ENCODE assay signal across 17 cellular contexts in the genomic region with DNA sequence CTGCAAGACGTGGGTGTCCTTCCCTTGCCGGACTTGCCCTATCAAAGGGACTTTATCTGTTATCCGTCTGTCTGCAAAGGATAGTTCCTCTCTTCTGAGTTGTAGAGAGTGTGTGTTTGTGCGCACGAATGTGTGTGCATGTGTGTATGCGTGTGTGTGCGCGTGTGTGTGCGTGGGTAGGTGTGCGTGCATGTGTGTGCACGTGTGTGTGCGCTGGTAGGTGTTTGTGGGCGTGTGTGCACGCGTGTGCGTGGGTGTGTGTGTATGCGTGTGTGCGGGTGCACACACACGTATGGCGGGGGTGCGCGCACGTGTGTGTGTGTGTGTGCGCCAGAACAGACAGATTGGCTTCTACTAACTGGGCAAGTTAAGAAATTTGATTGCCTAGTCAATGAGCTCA. TPM values are rescaled to one million over a fixed set of nuclear protein-coding genes. Genes with fewer than 3 reads are reported as not detected.
A peak's percentile ranks its signal among the peaks of the same experiment; 100 is the strongest.
DNase-seq lines count a peak whose midpoint lies in the region; ATAC-seq, FAIRE-seq and TF ChIP-seq lines count a peak whose summit lies in the region.
"Had no signal": no experiment of that assay in that cellular context is flagged by ENCODE, and none has a peak within 500 bp of the region (broad histone marks: within the 10 kb centered on the region; RNA-seq: fewer than 3 reads in every experiment).

No MANE protein-coding gene starts in this region.

- no peak overlapping the region for H3K27ac ChIP-seq in GM12878 (ENCODE audit: control insufficient read depth, insufficient read depth)
- H3K27ac ChIP-seq: HL-60 had no signal

- no peaks in the 10 kb centered on the region for H3K36me3 ChIP-seq in GM12878 (ENCODE audit: control insufficient read depth in 2 of 2, insufficient read depth in 2 of 2, low read length in 1 of 2)
- H3K36me3 ChIP-seq: BE2C had no signal

- intact Hi-C loops in GM12878 (cut with micrococcal nuclease; ENCODE audit: unreplicated experiment) = no loop called here
- intact Hi-C loops in natural killer cell (cut with micrococcal nuclease) = no loop called here

- SMC1A ChIA-PET in GM12878 (lab: Charles Lee; ENCODE audit: uncharacterized antibody, unreplicated experiment) = interaction anchor here (1.1 to 29.7 kb wide), 6 partner anchors 8 to 87 kb away, joined by 3 to 1082 read pairs (median 122); partner anchors contain the start of genes BUB1B and SRP14

- no peak overlapping the region for H3K9ac ChIP-seq in GM12878 (ENCODE audit: control insufficient read depth, insufficient read depth, low read length)

- H3K4me1 Mint-ChIP-seq in stimulated activated naive CD8-positive, alpha-beta T cell treated with anti-CD3 and anti-CD28 coated beads, Interleukin-15, Interleukin-2, amounts not matched to agents 100 ng/mL and 50 ng/mL, for 24 hours (ENCODE audit: low read depth) = peaks cover 36% of the 10 kb centered on the region
- peaks cover 25% of the 10 kb centered on the region for H3K4me1 Mint-ChIP-seq in nephron
- peaks cover 14 to 21% of the 10 kb centered on the region in 2 donors for H3K4me1 Mint-ChIP-seq in natural killer cell

- ATAC-seq in stimulated activated naive CD8-positive, alpha-beta T cell treated with anti-CD3 and anti-CD28 coated beads, Interleukin-15, Interleukin-2, amounts not matched to agents 100 U/mL and 50 U/mL, for 24 hours = no peak
- ATAC-seq in GM12878 = no peak
- ATAC-seq in GM18498 (IDR thresholded peaks at IDR 0.05; ENCODE audit: unreplicated experiment) = no peak
- ATAC-seq in natural killer cell = no peak
- ATAC-seq: CD8-positive, alpha-beta T cell had no signal

- H3K4me2 ChIP-seq in GM12878 (ENCODE audit: control insufficient read depth, insufficient read depth) = no peak overlapping the region

- peaks cover 35% of the 10 kb centered on the region for H3K4me1 ChIP-seq in GM12878 (ENCODE audit: control insufficient read depth, insufficient read depth, low read length)

- TF ChIP-seq POLR2A in GM12878 (IDR thresholded peaks at IDR 0.05; ENCODE audit: low read depth, low read length) = no peak

- FAIRE-seq in GM12878 (lab: Jason Lieb, UNC) = no peak

- H3K79me2 ChIP-seq in GM12878 (ENCODE audit: control insufficient read depth, insufficient read depth, low read length) = peaks cover 7% of the 10 kb centered on the region

- peak overlapping the region; percentile 62 for H3K27ac Mint-ChIP-seq in stimulated activated naive CD8-positive, alpha-beta T cell treated with anti-CD3 and anti-CD28 coated beads, Interleukin-15, Interleukin-2, amounts not matched to agents 100 ng/mL and 50 ng/mL, for 24 hours
- H3K27ac Mint-ChIP-seq in nephron (peak overlapping the region; percentile 3 to 62 (median 19)), natural killer cell (no peak overlapping the region)
- H3K27ac Mint-ChIP-seq: CD8-positive, alpha-beta T cell had no signal

- no peak overlapping the region for H3K4me3 ChIP-seq in GM12878

- no TSS peak for BruUV-seq in GM12878 (replicated peaks; lab: Mats Ljungman, UMichigan)

- H3K9me3 ChIP-seq in GM12878 (replicated peaks; ENCODE audit: control insufficient read depth, insufficient read depth, low read length) = no peaks in the 10 kb centered on the region
- H3K9me3 ChIP-seq: BE2C had no signal

- 86% methylated on average over 23 of the region's 24 CpGs for WGBS in GM12878 (ENCODE audit: insufficient coverage, insufficient replicate concordance, low lambda C conversion rate, missing lambda C conversion rate)

- RAD21 ChIA-PET in GM12878 (lab: Charles Lee; ENCODE audit: unreplicated experiment) = interaction anchor here (0.7 to 24.6 kb wide), 8 partner anchors 10 to 1548 kb away, joined by 3 to 903 read pairs (median 4); partner anchors contain the start of genes BUB1B and RASGRP1

- no peaks in the 10 kb centered on the region for H3K27me3 ChIP-seq in GM12878 (replicated peaks in 1 of 2; ENCODE audit: control insufficient read depth in 2 of 2, insufficient read depth in 2 of 2, low read length in 1 of 2)
- H3K27me3 ChIP-seq: BE2C had no signal

- no peak overlapping the region for H3K4me3 Mint-ChIP-seq in stimulated activated naive CD8-positive, alpha-beta T cell treated with anti-CD3 and anti-CD28 coated beads, Interleukin-15, Interleukin-2, amounts not matched to agents 100 ng/mL and 50 ng/mL, for 24 hours
- H3K4me3 Mint-ChIP-seq in nephron (peak overlapping the region in 1 of 3 experiments; percentile 16), natural killer cell (no peak overlapping the region)
- H3K4me3 Mint-ChIP-seq: CD8-positive, alpha-beta T cell had no signal

- TF ChIP-seq CTCF in GM12878 (IDR thresholded peaks at IDR 0.05 in 2 of 3, conservative IDR thresholded peaks at IDR 0.05 in 1 of 3; ENCODE audit: control insufficient read depth in 2 of 3, extremely low read depth in 1 of 3, insufficient read depth in 1 of 3, low read depth in 3 of 3, low read length in 3 of 3) (no peak), nephron (IDR thresholded peaks at IDR 0.05; ENCODE audit: unreplicated experiment in 3 of 3) (no peak), natural killer cell (IDR thresholded peaks at IDR 0.05) (no peak)

- POLR2A ChIA-PET in GM12878 (lab: Charles Lee) = interaction anchor here (0.7 to 17.1 kb wide), 6 partner anchors 10 to 67 kb away, joined by 3 to 307 read pairs (median 6); no protein-coding TSS in a partner anchor

- no peak for DNase-seq in stimulated activated naive CD8-positive, alpha-beta T cell treated with anti-CD3 and anti-CD28 coated beads, Interleukin-15, Interleukin-2, amounts not matched to agents 100 U/mL and 50 U/mL, for 24 hours
- DNase-seq in GM12878 (ENCODE audit: low read depth, low spot score) = no peak
- no peak for DNase-seq in NCI-H2171 (lab: John Stamatoyannopoulos, UW)
- DNase-seq in amniotic stem cell (lab: John Stamatoyannopoulos, UW) = no peak
- DNase-seq in natural killer cell = no peak
- DNase-seq: ACHN; BE2C; CD8-positive, alpha-beta T cell; HCEC 1CT; NCI-H1417; NCI-H1930; NCI-H69; SIG-M5 had no signal

- H3K9me3 Mint-ChIP-seq in stimulated activated naive CD8-positive, alpha-beta T cell treated with anti-CD3 and anti-CD28 coated beads, Interleukin-15, Interleukin-2, amounts not matched to agents 100 ng/mL and 50 ng/mL, for 24 hours = no peaks in the 10 kb centered on the region
- H3K9me3 Mint-ChIP-seq in nephron (no peaks in the 10 kb centered on the region), natural killer cell (no peaks in the 10 kb centered on the region)
- H3K9me3 Mint-ChIP-seq: CD8-positive, alpha-beta T cell had no signal

- no peak overlapping the region for H2AFZ ChIP-seq in GM12878 (ENCODE audit: control insufficient read depth, low read depth, low read length)

- no peaks in the 10 kb centered on the region for H3K36me3 Mint-ChIP-seq in stimulated activated naive CD8-positive, alpha-beta T cell treated with anti-CD3 and anti-CD28 coated beads, Interleukin-15, Interleukin-2, amounts not matched to agents 100 ng/mL and 50 ng/mL, for 24 hours (ENCODE audit: low read depth)
- H3K36me3 Mint-ChIP-seq in nephron (ENCODE audit: low read depth) (no peaks in the 10 kb centered on the region), natural killer cell (no peaks in the 10 kb centered on the region)
- H3K36me3 Mint-ChIP-seq: CD8-positive, alpha-beta T cell had no signal

- H4K20me1 ChIP-seq in GM12878 (ENCODE audit: control insufficient read depth, insufficient read depth) = no peaks in the 10 kb centered on the region

- no peak for TF ChIP-seq RAD21 in GM12878 (IDR thresholded peaks at IDR 0.05; ENCODE audit: insufficient read depth, low read depth, low read length)

- TF ChIP-seq EP300 in GM12878 (IDR thresholded peaks at IDR 0.05; ENCODE audit: borderline replicate concordance in 1 of 2, control insufficient read depth in 1 of 2, low read depth in 2 of 2, low read length in 2 of 2) = no peak

- CTCF ChIA-PET in GM12878 (lab: Yijun Ruan, JAX) = interaction anchor here (0.7 to 4.4 kb wide), 10 partner anchors 8 to 106 kb away, joined by 3 to 72 read pairs (median 5); no protein-coding TSS in a partner anchor

- in situ Hi-C loops in GM12878 (cut with MboI) = no loop called here

- peaks cover 11% of the 10 kb centered on the region for H3K27me3 Mint-ChIP-seq in stimulated activated naive CD8-positive, alpha-beta T cell treated with anti-CD3 and anti-CD28 coated beads, Interleukin-15, Interleukin-2, amounts not matched to agents 100 ng/mL and 50 ng/mL, for 24 hours
- H3K27me3 Mint-ChIP-seq in nephron (ENCODE audit: low read depth) (peaks cover 8% of the 10 kb centered on the region), natural killer cell (ENCODE audit: low read depth in 2 of 2) (peaks cover 13 to 15% of the 10 kb centered on the region in 2 donors)

RNA-seq across cellular contexts. Expression of gene BMF, which starts 4.1 kb away (rescaled TPM):
- 43.4 and 50.5 TPM in 2 replicates for total RNA-seq in GM12878 (2013; cell fraction: nucleolus; rRNA removed)
- total RNA-seq in GM12878 (2014; rRNA removed) (17.3 and 19.2 TPM in 2 replicates), GM12878 (2014; rRNA removed; fragmentation: Illumina TruSeq; extraction: Trizol) (16.4 and 20.1 TPM in 2 replicates), GM12878 (2021) (34.9 and 35.7 TPM in 2 replicates), natural killer cell (10 to 100 TPM in 1 of 3 donors, 1 to 10 TPM in 2; 7.6 to 10.5 (median 9.8) TPM)
- polyA plus RNA-seq in GM12878 (2011; ENCODE audit: low read depth) = 20.0 TPM
- polyA plus RNA-seq in GM12878 (2011; rRNA removed) (14.7 and 22.1 TPM in 2 replicates), GM12878 (2014; fragmentation: Illumina TruSeq; extraction: Trizol) (17.4 and 23.8 TPM in 2 replicates), GM12878 (2014; fragmentation: Nextera tagmentation; extraction: Ambion mirVana) (1 to 10 TPM in 1 of 2 experiments, under 1 TPM in 1; 0.82 to 1.3 TPM), GM12878 (2014; rRNA removed) (26.8 and 27.5 TPM in 2 replicates), GM12878 (2016; fragmentation: Nextera tagmentation; extraction: Ambion mirVana) (1 to 10 TPM; 4.0 to 4.2 TPM)
- 27.1 and 27.9 TPM in 2 replicates for polyA plus RNA-seq in GM12878 (2011; cell fraction: cytosol; rRNA removed)
- 24.6 and 24.9 TPM in 2 replicates for polyA plus RNA-seq in GM12878 (2011; cell fraction: nucleus; rRNA removed)
- 26.9 and 30.0 TPM in 2 replicates for polyA plus RNA-seq in GM12878 (2012)
- 21.4 and 35.2 TPM in 2 replicates for polyA minus RNA-seq in GM12878 (2011; rRNA and poly(A)+ RNA removed)
- polyA minus RNA-seq in GM12878 (2011; cell fraction: cytosol; rRNA and poly(A)+ RNA removed) = 8.8 and 9.4 TPM in 2 replicates
- 9.3 and 14.4 TPM in 2 replicates for polyA minus RNA-seq in GM12878 (2011; cell fraction: nucleus; rRNA and poly(A)+ RNA removed)

RNA-seq across cellular contexts. Expression of gene BUB1B, which starts 48.1 kb away (rescaled TPM):
- 142 and 156 TPM in 2 replicates for total RNA-seq in GM12878 (2013; cell fraction: nucleolus; rRNA removed)
- total RNA-seq in GM12878 (2014; rRNA removed) = 78.9 and 95.3 TPM in 2 replicates
- total RNA-seq in GM12878 (2014; rRNA removed; fragmentation: Illumina TruSeq; extraction: Trizol) = 92.6 and 95.4 TPM in 2 replicates
- total RNA-seq in GM12878 (2021) = 71.6 and 78.4 TPM in 2 replicates
- 29.4 TPM for polyA plus RNA-seq in GM12878 (2011; ENCODE audit: low read depth)
- polyA plus RNA-seq in GM12878 (2011; rRNA removed) = 84.4 and 105 TPM in 2 replicates
- 35.8 and 36.0 TPM in 2 replicates for polyA plus RNA-seq in GM12878 (2011; cell fraction: cytosol; rRNA removed)
- polyA plus RNA-seq in GM12878 (2011; cell fraction: nucleus; rRNA removed) = 97.5 and 112 TPM in 2 replicates
- 25.4 and 35.5 TPM in 2 replicates for polyA plus RNA-seq in GM12878 (2012)
- 98.6 and 126 TPM in 2 replicates for polyA plus RNA-seq in GM12878 (2014; fragmentation: Illumina TruSeq; extraction: Trizol)
- polyA plus RNA-seq in GM12878 (2014; fragmentation: Nextera tagmentation; extraction: Ambion mirVana) = 10 to 100 TPM; 29.1 to 38.6 TPM
- polyA plus RNA-seq in GM12878 (2014; rRNA removed) = 66.7 and 79.6 TPM in 2 replicates
- polyA plus RNA-seq in GM12878 (2016; fragmentation: Nextera tagmentation; extraction: Ambion mirVana) = 10 to 100 TPM; 73.1 to 75.6 TPM
- 53.6 and 55.4 TPM in 2 replicates for polyA minus RNA-seq in GM12878 (2011; rRNA and poly(A)+ RNA removed)
- 18.8 and 28.1 TPM in 2 replicates for polyA minus RNA-seq in GM12878 (2011; cell fraction: cytosol; rRNA and poly(A)+ RNA removed)
- 39.4 and 86.6 TPM in 2 replicates for polyA minus RNA-seq in GM12878 (2011; cell fraction: nucleus; rRNA and poly(A)+ RNA removed)
- total RNA-seq in natural killer cell = 1 to 10 TPM in 2 of 3 donors, under 1 TPM in 1; 0.75 to 2.4 (median 1.9) TPM

Comparison
In these comparisons a context has a peak if more than half of its experiments do, and no peak if none do; other contexts are left out.
1. H3K27ac Mint-ChIP-seq: peak in stimulated activated naive CD8-positive, alpha-beta T cell treated with anti-CD3 and anti-CD28 coated beads, Interleukin-15, Interleukin-2, amounts not matched to agents 100 ng/mL and 50 ng/mL, for 24 hours (single experiment) and nephron (3 of 3); none in natural killer cell (0 of 2).
2. RNA of gene BUB1B, which starts 48.1 kb away (total RNA-seq): 71.6 to 156 TPM in GM12878; 0.75 to 2.4 TPM in natural killer cell; every median in the first group is over 10 times any median in the second.